ENCODE assay signal across 19 cellular contexts in genomic region chr2:224772494-224772893, GRCh38. TPM values are rescaled to one million over a fixed set of nuclear protein-coding genes. Genes with fewer than 3 reads are reported as not detected.
DNase-seq lines count a peak whose midpoint lies in the region; ATAC-seq and TF ChIP-seq lines count a peak whose summit lies in the region.
"Had no signal": no experiment of that assay in that cellular context is flagged by ENCODE, and none has a peak within 500 bp of the region (broad histone marks: within the 10 kb centered on the region; RNA-seq: fewer than 3 reads in every experiment).

No MANE protein-coding gene starts in this region.

- H3K27ac ChIP-seq in OCI-LY1 (ENCODE audit: low read depth, low read length, poor library complexity, severe bottlenecking), result peak overlapping the region; percentile 4
- H3K27ac ChIP-seq: epithelial cell of prostate had no signal

- no peak overlapping the region for H3K9ac ChIP-seq in OCI-LY1 (ENCODE audit: low read length)

- no peaks in the 10 kb centered on the region for H3K9me3 Mint-ChIP-seq in activated naive CD8-positive, alpha-beta T cell (ENCODE audit: low read depth)
- H3K9me3 Mint-ChIP-seq in activated naive CD8-positive, alpha-beta T cell treated with anti-CD3 and anti-CD28 coated beads for 36 hours, result no peaks in the 10 kb centered on the region
- H3K9me3 Mint-ChIP-seq in stimulated activated memory B cell treated with anti-CD40 and anti-IgM and Interleukin-4, amounts not matched to agents 10 μg/mL and 1 μg/mL and 100 μg/mL, for 72 hours, result no peaks in the 10 kb centered on the region

- no peak for TF ChIP-seq CTCF in OCI-LY1 (IDR thresholded peaks at IDR 0.05; ENCODE audit: low read length)

- H3K36me3 ChIP-seq in OCI-LY1 (ENCODE audit: insufficient read depth, low read length), result 0 out of 2 replicates have a peak, but pooled peaks cover 4% of the 10 kb centered on the region

- no peaks in the 10 kb centered on the region for H3F3A ChIP-seq in OCI-LY1 (ENCODE audit: insufficient read depth, low read length)

- peaks cover 5% of the 10 kb centered on the region for H3K4me1 Mint-ChIP-seq in activated naive CD8-positive, alpha-beta T cell (ENCODE audit: low read depth)
- peaks cover 7% of the 10 kb centered on the region for H3K4me1 Mint-ChIP-seq in activated naive CD8-positive, alpha-beta T cell treated with anti-CD3 and anti-CD28 coated beads for 36 hours
- H3K4me1 Mint-ChIP-seq in stimulated activated memory B cell treated with anti-CD40 and anti-IgM and Interleukin-4, amounts not matched to agents 10 μg/mL and 1 μg/mL and 100 μg/mL, for 72 hours, result peaks cover 31% of the 10 kb centered on the region

- H3K79me2 ChIP-seq in OCI-LY1 (ENCODE audit: insufficient read depth, low read length), result no peaks in the 10 kb centered on the region

- H3K9me2 ChIP-seq in OCI-LY1 (ENCODE audit: low read depth, low read length), result no peaks in the 10 kb centered on the region

- peak overlapping the region; percentile 61 for H3K27ac Mint-ChIP-seq in activated naive CD8-positive, alpha-beta T cell
- no peak overlapping the region for H3K27ac Mint-ChIP-seq in activated naive CD8-positive, alpha-beta T cell treated with anti-CD3 and anti-CD28 coated beads for 36 hours
- H3K27ac Mint-ChIP-seq in stimulated activated memory B cell treated with anti-CD40 and anti-IgM and Interleukin-4, amounts not matched to agents 10 μg/mL and 1 μg/mL and 100 μg/mL, for 72 hours, result peak overlapping the region; percentile 68

- no peak overlapping the region for H2AFZ ChIP-seq in OCI-LY1 (ENCODE audit: low read length)

- no peaks in the 10 kb centered on the region for H3K9me3 ChIP-seq in OCI-LY1 (ENCODE audit: low read length)

- no peak for ATAC-seq in stimulated activated memory B cell treated with anti-CD40 and anti-IgM and Interleukin-4, amounts not matched to agents 10 μg/mL and 1 μg/mL and 100 μg/mL, for 72 hours
- ATAC-seq: left ventricle myocardium superior had no signal

- peaks cover 21% of the 10 kb centered on the region for H3K4me1 ChIP-seq in OCI-LY1 (ENCODE audit: insufficient read depth, low read length, severe bottlenecking)

- no peaks in the 10 kb centered on the region for H4K20me1 ChIP-seq in OCI-LY1 (ENCODE audit: insufficient read depth, low read length)

- no peak overlapping the region for H3K4me3 Mint-ChIP-seq in activated naive CD8-positive, alpha-beta T cell
- no peak overlapping the region for H3K4me3 Mint-ChIP-seq in activated naive CD8-positive, alpha-beta T cell treated with anti-CD3 and anti-CD28 coated beads for 36 hours
- H3K4me3 Mint-ChIP-seq in stimulated activated memory B cell treated with anti-CD40 and anti-IgM and Interleukin-4, amounts not matched to agents 10 μg/mL and 1 μg/mL and 100 μg/mL, for 72 hours, result no peak overlapping the region

- peaks cover 15% of the 10 kb centered on the region for H3K36me3 Mint-ChIP-seq in activated naive CD8-positive, alpha-beta T cell
- peaks cover 59% of the 10 kb centered on the region for H3K36me3 Mint-ChIP-seq in activated naive CD8-positive, alpha-beta T cell treated with anti-CD3 and anti-CD28 coated beads for 36 hours
- peaks cover 85% of the 10 kb centered on the region for H3K36me3 Mint-ChIP-seq in stimulated activated memory B cell treated with anti-CD40 and anti-IgM and Interleukin-4, amounts not matched to agents 10 μg/mL and 1 μg/mL and 100 μg/mL, for 72 hours

- no peak for DNase-seq in activated naive CD8-positive, alpha-beta T cell treated with anti-CD3 and anti-CD28 coated beads for 36 hours
- peak; percentile 76 for DNase-seq in NCI-H1694 treated with DMSO at 0.1 percent for 48 hours (lab: John Stamatoyannopoulos, UW)
- no peak for DNase-seq in stimulated activated CD4-positive, alpha-beta T cell treated with anti-CD3 and anti-CD28 coated beads, Interleukin-2, amount 100 ng/mL, for 48 hours
- no peak for DNase-seq in HuH-7 (ENCODE audit: low spot score)
- DNase-seq: activated CD4-positive, alpha-beta T cell treated with anti-CD3 and anti-CD28 coated beads, Interleukin-2, amount 50 U/mL, for 1 hour; activated effector memory CD4-positive, alpha-beta T cell treated with anti-CD3 and anti-CD28 coated beads, Interleukin-2, amount 50 U/mL, for 16 hours; amniotic stem cell; foreskin fibroblast; Karpas-422; left ventricle myocardium superior; stimulated activated CD4-positive, alpha-beta T cell treated with anti-CD3 and anti-CD28 coated beads, Interleukin-4, amount 100 ng/mL, for 1 hour; trophoblast cell had no signal

- no peak overlapping the region for H3K4me2 ChIP-seq in OCI-LY1 (ENCODE audit: low read length)
- H3K4me2 ChIP-seq: smooth muscle cell had no signal

- no peak overlapping the region for H3K4me3 ChIP-seq in OCI-LY1 (ENCODE audit: low read depth, low read length, poor library complexity, severe bottlenecking)
- H3K4me3 ChIP-seq: smooth muscle cell had no signal

- H3K27me3 ChIP-seq in OCI-LY1 (ENCODE audit: insufficient read depth, low read length), result no peaks in the 10 kb centered on the region

- no peaks in the 10 kb centered on the region for H3K27me3 Mint-ChIP-seq in activated naive CD8-positive, alpha-beta T cell
- H3K27me3 Mint-ChIP-seq in activated naive CD8-positive, alpha-beta T cell treated with anti-CD3 and anti-CD28 coated beads for 36 hours, result no peaks in the 10 kb centered on the region
- no peaks in the 10 kb centered on the region for H3K27me3 Mint-ChIP-seq in stimulated activated memory B cell treated with anti-CD40 and anti-IgM and Interleukin-4, amounts not matched to agents 10 μg/mL and 1 μg/mL and 100 μg/mL, for 72 hours

RNA-seq across cellular contexts. Expression of gene CCDC195, which starts 56.3 kb away (rescaled TPM):
- not detected for total RNA-seq in activated naive CD8-positive, alpha-beta T cell treated with anti-CD3 and anti-CD28 coated beads for 36 hours
- total RNA-seq: bronchial epithelial cell, left ventricle myocardium superior, mononuclear cell, smooth muscle cell had no signal
